In the genomic region with DNA sequence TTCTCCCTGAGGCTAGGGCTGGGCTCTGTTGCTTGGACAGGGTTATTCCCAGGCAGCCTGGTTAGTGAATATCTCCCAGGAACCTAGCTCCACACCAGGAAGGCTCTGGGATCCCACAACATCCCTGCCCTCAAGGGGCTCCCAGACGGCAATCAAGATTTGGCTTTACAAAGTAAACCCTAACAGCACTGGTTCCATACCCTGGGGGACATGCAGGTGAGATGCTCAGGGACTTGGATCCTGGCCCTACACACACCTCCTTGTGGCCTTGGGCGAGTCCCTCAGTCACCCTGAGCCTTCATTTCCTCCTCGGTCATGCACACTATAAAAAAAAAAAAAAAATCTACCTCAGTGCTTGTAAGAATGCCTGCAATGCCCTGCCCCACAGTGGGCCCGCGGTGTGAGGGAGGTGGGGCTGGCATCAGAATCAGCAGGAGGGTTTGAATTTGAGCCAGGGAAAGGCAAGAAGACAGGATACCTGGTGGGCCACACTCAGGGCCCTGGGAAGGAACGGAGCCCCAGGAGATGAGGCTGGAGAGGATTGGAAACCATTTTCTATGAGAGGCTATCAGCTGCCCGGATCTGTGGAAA, we compare ENCODE assay signal across 21 cellular contexts.
DNase-seq lines count a peak whose midpoint lies in the region; ATAC-seq, FAIRE-seq and TF ChIP-seq lines count a peak whose summit lies in the region.
"Had no signal": no experiment of that assay in that cellular context is flagged by ENCODE, and none has a peak within 500 bp of the region (broad histone marks: within the 10 kb centered on the region; RNA-seq: fewer than 3 reads in every experiment).

No MANE protein-coding gene starts in this region.

- FAIRE-seq in A549 (lab: Jason Lieb, UNC): no peak

- no peaks in the 10 kb centered on the region for H3K79me2 ChIP-seq in neural progenitor cell (ENCODE audit: low read depth)

- CTCF ChIA-PET in A549 (lab: Yijun Ruan, JAX): interaction anchor here (1.4 kb wide), 1 partner anchor 38 kb away, joined by 5 read pairs; no protein-coding TSS in a partner anchor

- 85% methylated on average over 5 of the region's 7 CpGs for WGBS in A549 (ENCODE audit: missing lambda C conversion rate)

- no peak overlapping the region for H3K9ac ChIP-seq in neural progenitor cell

- TF ChIP-seq CTCF in A549 (IDR thresholded peaks at IDR 0.05) (no peak), neural progenitor cell (IDR thresholded peaks at IDR 0.05) (no peak)

- H2AFZ ChIP-seq in neural progenitor cell (replicated peaks): no peak overlapping the region

- H3K4me1 Mint-ChIP-seq in neural progenitor cell: peaks cover 20% of the 10 kb centered on the region

- H3K4me3 ChIP-seq in A549 (no peak overlapping the region), neural progenitor cell (no peak overlapping the region)
- H3K4me3 ChIP-seq: dorsolateral prefrontal cortex, MG63, prostate gland, SK-N-MC had no signal

- TF ChIP-seq EP300 in A549 (IDR thresholded peaks at IDR 0.05): no peak

- H3K4me1 ChIP-seq in A549 (peaks cover 15% of the 10 kb centered on the region), neural progenitor cell (peaks cover 16% of the 10 kb centered on the region)
- H3K4me1 ChIP-seq: prostate gland had no signal

- H3K36me3 Mint-ChIP-seq in neural progenitor cell: no peaks in the 10 kb centered on the region

- peak overlapping the region; percentile 21; the same call in 1 of the 3 replicates for H3K4me2 ChIP-seq in A549
- H3K4me2 ChIP-seq in neural progenitor cell: peak overlapping the region; percentile 71

- H4K20me1 ChIP-seq in neural progenitor cell (ENCODE audit: low read depth): no peaks in the 10 kb centered on the region

- no peak overlapping the region for H3K4me3 Mint-ChIP-seq in neural progenitor cell
- H3K4me3 Mint-ChIP-seq: activated CD4-positive, alpha-beta memory T cell treated with anti-CD3 and anti-CD28 coated beads, Interleukin-2, amount 10 ng/mL, durations not matched to agents 7 days and 5 days had no signal

- H3K27ac ChIP-seq in A549 (peak overlapping the region; percentile 30 to 71; a peak in 4 of 6 replicates), neural progenitor cell (no peak overlapping the region)
- H3K27ac ChIP-seq: epithelial cell of prostate, prostate gland, SK-N-MC had no signal

- no peak for ATAC-seq in A549
- peak; percentile 55 for ATAC-seq in esophagus mucosa
- ATAC-seq in GM21528 (IDR thresholded peaks at IDR 0.05; ENCODE audit: low FRiP score, unreplicated experiment): no peak

- no peaks in the 10 kb centered on the region for H3K36me3 ChIP-seq in neural progenitor cell
- H3K36me3 ChIP-seq: MG63, prostate gland had no signal

- no peak for TF ChIP-seq POLR2A in A549 (IDR thresholded peaks at IDR 0.05; ENCODE audit: low read length)

- TF ChIP-seq RAD21 in A549 (conservative IDR thresholded peaks at IDR 0.05 in 1 of 2, IDR thresholded peaks at IDR 0.05 in 1 of 2): no peak

- H3K9me3 Mint-ChIP-seq in neural progenitor cell: no peaks in the 10 kb centered on the region
- H3K9me3 Mint-ChIP-seq: activated CD4-positive, alpha-beta memory T cell treated with anti-CD3 and anti-CD28 coated beads, Interleukin-2, amount 10 ng/mL, durations not matched to agents 7 days and 5 days; nephron had no signal

- no peaks in the 10 kb centered on the region for H3F3A ChIP-seq in neural progenitor cell (ENCODE audit: low read depth)

- POLR2A ChIA-PET in A549 (lab: Yijun Ruan, JAX): no interaction called here

- H3K27me3 ChIP-seq in neural progenitor cell: no peaks in the 10 kb centered on the region
- H3K27me3 ChIP-seq: dorsolateral prefrontal cortex, MG63 had no signal

- H3K9me3 ChIP-seq in A549 (no peaks in the 10 kb centered on the region), neural progenitor cell (ENCODE audit: low read depth) (no peaks in the 10 kb centered on the region)
- H3K9me3 ChIP-seq: MG63, prostate gland had no signal

- peaks cover 10% of the 10 kb centered on the region for H3K27me3 Mint-ChIP-seq in neural progenitor cell (ENCODE audit: insufficient read depth, low read depth)
- H3K27me3 Mint-ChIP-seq: activated CD4-positive, alpha-beta memory T cell treated with anti-CD3 and anti-CD28 coated beads, Interleukin-2, amount 10 ng/mL, durations not matched to agents 7 days and 5 days had no signal

- peak overlapping the region; percentile 55 for H3K27ac Mint-ChIP-seq in neural progenitor cell
- H3K27ac Mint-ChIP-seq: activated CD4-positive, alpha-beta memory T cell treated with anti-CD3 and anti-CD28 coated beads, Interleukin-2, amount 10 ng/mL, durations not matched to agents 7 days and 5 days had no signal

- DNase-seq in A549 (ENCODE audit: low read depth in 1 of 2, low spot score in 1 of 2) (no peak), NCI-H69 (lab: John Stamatoyannopoulos, UW) (peak; percentile 39), neural progenitor cell (ENCODE audit: low spot score) (no peak), activated gamma-delta T cell (lab: John Stamatoyannopoulos, UW) (no peak), NK-92 (lab: John Stamatoyannopoulos, UW; ENCODE audit: unreplicated experiment) (no peak), GOT3 (lab: John Stamatoyannopoulos, UW) (no peak)
- DNase-seq: activated CD4-positive, alpha-beta memory T cell treated with anti-CD3 and anti-CD28 coated beads, Interleukin-2, amount 10 ng/mL, durations not matched to agents 7 days and 5 days; activated naive CD4-positive, alpha-beta T cell; C1 segment of cervical spinal cord; central memory CD4-positive, alpha-beta T cell; dorsolateral prefrontal cortex; MG63; NCI-H1436 treated with DMSO at 0.1 percent for 48 hours; NCI-H748 treated with DMSO at 0.1 percent for 48 hours; stimulated activated CD4-positive, alpha-beta T cell treated with anti-CD3 and anti-CD28 coated beads, Interleukin-12 subunit alpha, Interleukin-12 subunit beta, amount 100 ng/mL, for 4 hours had no signal

TF ChIP-seq in A549, 52 proteins besides CTCF, POLR2A, EP300 and RAD21:
- TF ChIP-seq MAFK (IDR thresholded peaks at IDR 0.05; ENCODE audit: partially characterized antibody): no peak
- no peak for TF ChIP-seq ESRRA (IDR thresholded peaks at IDR 0.05; ENCODE audit: borderline replicate concordance, low read length)
- TF ChIP-seq, protein P1, sequence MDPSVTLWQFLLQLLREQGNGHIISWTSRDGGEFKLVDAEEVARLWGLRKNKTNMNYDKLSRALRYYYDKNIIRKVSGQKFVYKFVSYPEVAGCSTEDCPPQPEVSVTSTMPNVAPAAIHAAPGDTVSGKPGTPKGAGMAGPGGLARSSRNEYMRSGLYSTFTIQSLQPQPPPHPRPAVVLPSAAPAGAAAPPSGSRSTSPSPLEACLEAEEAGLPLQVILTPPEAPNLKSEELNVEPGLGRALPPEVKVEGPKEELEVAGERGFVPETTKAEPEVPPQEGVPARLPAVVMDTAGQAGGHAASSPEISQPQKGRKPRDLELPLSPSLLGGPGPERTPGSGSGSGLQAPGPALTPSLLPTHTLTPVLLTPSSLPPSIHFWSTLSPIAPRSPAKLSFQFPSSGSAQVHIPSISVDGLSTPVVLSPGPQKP (IDR thresholded peaks at IDR 0.05; ENCODE audit: low read depth, low read length): no peak
- TF ChIP-seq, protein P2, sequence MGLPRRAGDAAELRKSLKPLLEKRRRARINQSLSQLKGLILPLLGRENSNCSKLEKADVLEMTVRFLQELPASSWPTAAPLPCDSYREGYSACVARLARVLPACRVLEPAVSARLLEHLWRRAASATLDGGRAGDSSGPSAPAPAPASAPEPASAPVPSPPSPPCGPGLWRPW (IDR thresholded peaks at IDR 0.05): no peak
- no peak for TF ChIP-seq RFX5 (IDR thresholded peaks at IDR 0.05)
- no peak for TF ChIP-seq NFE2L2 (conservative IDR thresholded peaks at IDR 0.05; ENCODE audit: low read length)
- no peak for TF ChIP-seq SMC3 (IDR thresholded peaks at IDR 0.05)
- TF ChIP-seq, protein P3, sequence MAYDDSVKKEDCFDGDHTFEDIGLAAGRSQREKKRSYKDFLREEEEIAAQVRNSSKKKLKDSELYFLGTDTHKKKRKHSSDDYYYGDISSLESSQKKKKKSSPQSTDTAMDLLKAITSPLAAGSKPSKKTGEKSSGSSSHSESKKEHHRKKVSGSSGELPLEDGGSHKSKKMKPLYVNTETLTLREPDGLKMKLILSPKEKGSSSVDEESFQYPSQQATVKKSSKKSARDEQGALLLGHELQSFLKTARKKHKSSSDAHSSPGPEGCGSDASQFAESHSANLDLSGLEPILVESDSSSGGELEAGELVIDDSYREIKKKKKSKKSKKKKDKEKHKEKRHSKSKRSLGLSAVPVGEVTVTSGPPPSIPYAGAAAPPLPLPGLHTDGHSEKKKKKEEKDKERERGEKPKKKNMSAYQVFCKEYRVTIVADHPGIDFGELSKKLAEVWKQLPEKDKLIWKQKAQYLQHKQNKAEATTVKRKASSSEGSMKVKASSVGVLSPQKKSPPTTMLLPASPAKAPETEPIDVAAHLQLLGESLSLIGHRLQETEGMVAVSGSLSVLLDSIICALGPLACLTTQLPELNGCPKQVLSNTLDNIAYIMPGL (CRISPR knock-in tag; IDR thresholded peaks at IDR 0.05; ENCODE audit: borderline replicate concordance): no peak
- no peak for TF ChIP-seq ZC3H11A (IDR thresholded peaks at IDR 0.05)
